In the genomic region with DNA sequence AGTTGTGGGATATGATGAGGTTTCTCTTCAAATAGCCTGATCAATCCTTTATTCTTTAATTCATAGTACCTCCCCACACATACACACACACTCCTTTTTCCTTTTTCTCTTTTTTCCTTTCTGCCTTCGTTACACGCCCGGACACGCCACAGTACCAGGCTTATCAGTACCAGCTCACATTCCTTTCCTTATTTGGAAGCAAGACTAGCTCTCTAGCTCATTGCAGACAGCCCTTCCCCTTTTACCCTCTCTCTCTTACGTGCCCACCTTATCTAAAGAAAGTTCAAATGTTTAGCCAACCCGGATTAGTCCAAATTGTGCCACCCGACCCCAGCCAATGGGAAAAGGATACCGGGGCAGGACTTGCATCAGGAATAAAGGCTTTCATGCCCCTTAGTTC, we compare ENCODE assay signal across 1 cellular context.
TF ChIP-seq lines count a peak whose summit lies in the region.

No MANE protein-coding gene starts in this region.

TF ChIP-seq in WTC11, 78 proteins besides CTCF, POLR2A, EP300 and RAD21 (continued from another document):
- TF ChIP-seq, protein P1, sequence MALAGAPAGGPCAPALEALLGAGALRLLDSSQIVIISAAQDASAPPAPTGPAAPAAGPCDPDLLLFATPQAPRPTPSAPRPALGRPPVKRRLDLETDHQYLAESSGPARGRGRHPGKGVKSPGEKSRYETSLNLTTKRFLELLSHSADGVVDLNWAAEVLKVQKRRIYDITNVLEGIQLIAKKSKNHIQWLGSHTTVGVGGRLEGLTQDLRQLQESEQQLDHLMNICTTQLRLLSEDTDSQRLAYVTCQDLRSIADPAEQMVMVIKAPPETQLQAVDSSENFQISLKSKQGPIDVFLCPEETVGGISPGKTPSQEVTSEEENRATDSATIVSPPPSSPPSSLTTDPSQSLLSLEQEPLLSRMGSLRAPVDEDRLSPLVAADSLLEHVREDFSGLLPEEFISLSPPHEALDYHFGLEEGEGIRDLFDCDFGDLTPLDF (CRISPR knock-in tag; IDR thresholded peaks at IDR 0.05) = no peak
- TF ChIP-seq, protein P2, sequence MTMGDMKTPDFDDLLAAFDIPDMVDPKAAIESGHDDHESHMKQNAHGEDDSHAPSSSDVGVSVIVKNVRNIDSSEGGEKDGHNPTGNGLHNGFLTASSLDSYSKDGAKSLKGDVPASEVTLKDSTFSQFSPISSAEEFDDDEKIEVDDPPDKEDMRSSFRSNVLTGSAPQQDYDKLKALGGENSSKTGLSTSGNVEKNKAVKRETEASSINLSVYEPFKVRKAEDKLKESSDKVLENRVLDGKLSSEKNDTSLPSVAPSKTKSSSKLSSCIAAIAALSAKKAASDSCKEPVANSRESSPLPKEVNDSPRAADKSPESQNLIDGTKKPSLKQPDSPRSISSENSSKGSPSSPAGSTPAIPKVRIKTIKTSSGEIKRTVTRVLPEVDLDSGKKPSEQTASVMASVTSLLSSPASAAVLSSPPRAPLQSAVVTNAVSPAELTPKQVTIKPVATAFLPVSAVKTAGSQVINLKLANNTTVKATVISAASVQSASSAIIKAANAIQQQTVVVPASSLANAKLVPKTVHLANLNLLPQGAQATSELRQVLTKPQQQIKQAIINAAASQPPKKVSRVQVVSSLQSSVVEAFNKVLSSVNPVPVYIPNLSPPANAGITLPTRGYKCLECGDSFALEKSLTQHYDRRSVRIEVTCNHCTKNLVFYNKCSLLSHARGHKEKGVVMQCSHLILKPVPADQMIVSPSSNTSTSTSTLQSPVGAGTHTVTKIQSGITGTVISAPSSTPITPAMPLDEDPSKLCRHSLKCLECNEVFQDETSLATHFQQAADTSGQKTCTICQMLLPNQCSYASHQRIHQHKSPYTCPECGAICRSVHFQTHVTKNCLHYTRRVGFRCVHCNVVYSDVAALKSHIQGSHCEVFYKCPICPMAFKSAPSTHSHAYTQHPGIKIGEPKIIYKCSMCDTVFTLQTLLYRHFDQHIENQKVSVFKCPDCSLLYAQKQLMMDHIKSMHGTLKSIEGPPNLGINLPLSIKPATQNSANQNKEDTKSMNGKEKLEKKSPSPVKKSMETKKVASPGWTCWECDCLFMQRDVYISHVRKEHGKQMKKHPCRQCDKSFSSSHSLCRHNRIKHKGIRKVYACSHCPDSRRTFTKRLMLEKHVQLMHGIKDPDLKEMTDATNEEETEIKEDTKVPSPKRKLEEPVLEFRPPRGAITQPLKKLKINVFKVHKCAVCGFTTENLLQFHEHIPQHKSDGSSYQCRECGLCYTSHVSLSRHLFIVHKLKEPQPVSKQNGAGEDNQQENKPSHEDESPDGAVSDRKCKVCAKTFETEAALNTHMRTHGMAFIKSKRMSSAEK (CRISPR knock-in tag; IDR thresholded peaks at IDR 0.05; ENCODE audit: borderline replicate concordance) = no peak
- TF ChIP-seq, protein P3, sequence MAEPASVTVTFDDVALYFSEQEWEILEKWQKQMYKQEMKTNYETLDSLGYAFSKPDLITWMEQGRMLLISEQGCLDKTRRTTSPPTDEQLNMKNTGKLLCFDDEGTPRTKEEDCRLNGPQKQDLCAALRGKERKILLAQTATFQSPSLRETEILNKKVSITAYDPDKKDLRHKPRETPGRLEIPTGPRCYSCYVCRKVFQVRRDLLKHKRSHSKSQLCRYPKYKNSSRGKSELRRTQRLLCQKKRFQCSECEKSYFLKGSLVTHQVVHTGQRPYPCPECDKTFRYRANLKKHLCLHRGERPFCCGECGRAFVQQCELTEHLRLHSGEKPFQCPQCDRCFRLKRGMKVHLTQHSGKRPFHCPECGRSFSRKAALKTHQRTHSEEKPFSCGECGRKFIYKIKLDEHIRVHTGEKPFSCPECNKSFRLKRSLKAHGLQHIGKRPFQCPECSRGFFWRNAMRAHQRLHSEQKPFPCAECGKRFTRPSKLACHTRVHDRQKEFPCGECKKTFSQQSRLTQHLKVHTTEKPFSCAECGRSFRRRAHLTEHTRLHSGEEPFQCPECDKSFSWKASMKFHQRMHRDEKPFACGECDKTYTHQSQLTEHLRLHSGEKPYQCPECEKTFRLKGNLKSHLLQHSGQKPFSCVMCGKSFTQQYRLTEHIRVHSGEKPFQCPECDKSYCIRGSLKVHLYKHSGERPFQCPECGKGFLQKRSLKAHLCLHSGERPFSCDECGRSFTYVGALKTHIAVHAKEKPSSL (CRISPR knock-in tag; conservative IDR thresholded peaks at IDR 0.05) = no peak
- TF ChIP-seq, protein P4, sequence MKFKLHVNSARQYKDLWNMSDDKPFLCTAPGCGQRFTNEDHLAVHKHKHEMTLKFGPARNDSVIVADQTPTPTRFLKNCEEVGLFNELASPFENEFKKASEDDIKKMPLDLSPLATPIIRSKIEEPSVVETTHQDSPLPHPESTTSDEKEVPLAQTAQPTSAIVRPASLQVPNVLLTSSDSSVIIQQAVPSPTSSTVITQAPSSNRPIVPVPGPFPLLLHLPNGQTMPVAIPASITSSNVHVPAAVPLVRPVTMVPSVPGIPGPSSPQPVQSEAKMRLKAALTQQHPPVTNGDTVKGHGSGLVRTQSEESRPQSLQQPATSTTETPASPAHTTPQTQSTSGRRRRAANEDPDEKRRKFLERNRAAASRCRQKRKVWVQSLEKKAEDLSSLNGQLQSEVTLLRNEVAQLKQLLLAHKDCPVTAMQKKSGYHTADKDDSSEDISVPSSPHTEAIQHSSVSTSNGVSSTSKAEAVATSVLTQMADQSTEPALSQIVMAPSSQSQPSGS (CRISPR knock-in tag; IDR thresholded peaks at IDR 0.05; ENCODE audit: borderline replicate concordance, low read depth) = no peak
- TF ChIP-seq, protein P5, sequence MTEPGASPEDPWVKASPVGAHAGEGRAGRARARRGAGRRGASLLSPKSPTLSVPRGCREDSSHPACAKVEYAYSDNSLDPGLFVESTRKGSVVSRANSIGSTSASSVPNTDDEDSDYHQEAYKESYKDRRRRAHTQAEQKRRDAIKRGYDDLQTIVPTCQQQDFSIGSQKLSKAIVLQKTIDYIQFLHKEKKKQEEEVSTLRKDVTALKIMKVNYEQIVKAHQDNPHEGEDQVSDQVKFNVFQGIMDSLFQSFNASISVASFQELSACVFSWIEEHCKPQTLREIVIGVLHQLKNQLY (CRISPR knock-in tag; IDR thresholded peaks at IDR 0.05) = no peak
- TF ChIP-seq ZNF317 (CRISPR knock-in tag; IDR thresholded peaks at IDR 0.05; ENCODE audit: borderline replicate concordance, low read depth) = no peak
- no peak for TF ChIP-seq FOXJ3 (CRISPR knock-in tag; IDR thresholded peaks at IDR 0.05; ENCODE audit: borderline replicate concordance)
- no peak for TF ChIP-seq FOXP1 (CRISPR knock-in tag; IDR thresholded peaks at IDR 0.05; ENCODE audit: borderline replicate concordance)
- TF ChIP-seq, protein P6, sequence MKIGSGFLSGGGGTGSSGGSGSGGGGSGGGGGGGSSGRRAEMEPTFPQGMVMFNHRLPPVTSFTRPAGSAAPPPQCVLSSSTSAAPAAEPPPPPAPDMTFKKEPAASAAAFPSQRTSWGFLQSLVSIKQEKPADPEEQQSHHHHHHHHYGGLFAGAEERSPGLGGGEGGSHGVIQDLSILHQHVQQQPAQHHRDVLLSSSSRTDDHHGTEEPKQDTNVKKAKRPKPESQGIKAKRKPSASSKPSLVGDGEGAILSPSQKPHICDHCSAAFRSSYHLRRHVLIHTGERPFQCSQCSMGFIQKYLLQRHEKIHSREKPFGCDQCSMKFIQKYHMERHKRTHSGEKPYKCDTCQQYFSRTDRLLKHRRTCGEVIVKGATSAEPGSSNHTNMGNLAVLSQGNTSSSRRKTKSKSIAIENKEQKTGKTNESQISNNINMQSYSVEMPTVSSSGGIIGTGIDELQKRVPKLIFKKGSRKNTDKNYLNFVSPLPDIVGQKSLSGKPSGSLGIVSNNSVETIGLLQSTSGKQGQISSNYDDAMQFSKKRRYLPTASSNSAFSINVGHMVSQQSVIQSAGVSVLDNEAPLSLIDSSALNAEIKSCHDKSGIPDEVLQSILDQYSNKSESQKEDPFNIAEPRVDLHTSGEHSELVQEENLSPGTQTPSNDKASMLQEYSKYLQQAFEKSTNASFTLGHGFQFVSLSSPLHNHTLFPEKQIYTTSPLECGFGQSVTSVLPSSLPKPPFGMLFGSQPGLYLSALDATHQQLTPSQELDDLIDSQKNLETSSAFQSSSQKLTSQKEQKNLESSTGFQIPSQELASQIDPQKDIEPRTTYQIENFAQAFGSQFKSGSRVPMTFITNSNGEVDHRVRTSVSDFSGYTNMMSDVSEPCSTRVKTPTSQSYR (CRISPR knock-in tag; IDR thresholded peaks at IDR 0.05) = no peak
- no peak for TF ChIP-seq GRHL2 (CRISPR knock-in tag; IDR thresholded peaks at IDR 0.05; ENCODE audit: insufficient replicate concordance, severe bottlenecking)
- TF ChIP-seq PRRX2 (CRISPR knock-in tag; IDR thresholded peaks at IDR 0.05) = no peak
